Comparison of ENCODE assay signal across 8 cellular contexts in genomic region chr1:36149237-36149972, GRCh38. TPM values are rescaled to one million over a fixed set of nuclear protein-coding genes. Genes with fewer than 3 reads are reported as not detected.
A peak's percentile ranks its signal among the peaks of the same experiment; 100 is the strongest.
DNase-seq lines count a peak whose midpoint lies in the region; ATAC-seq and TF ChIP-seq lines count a peak whose summit lies in the region.

Gene TRAPPC3, minus strand, starts transcription at chr1:36149486. Its CDS starts 108 bp downstream, at chr1:36149378.

- in situ Hi-C loops in astrocyte of the cerebellum (cut with HindIII; ENCODE audit: low sequenced_read_pairs), result no loop called here

- peak; percentile 93 for TF ChIP-seq CTCF in 22Rv1 (IDR thresholded peaks at IDR 0.05)
- TF ChIP-seq CTCF in astrocyte of the cerebellum (IDR thresholded peaks at IDR 0.05; ENCODE audit: low read depth, low read length, missing control alignments), result peak; percentile 97

- peak within 1 kb of the TSS; percentile 78 for H3K27ac ChIP-seq in 22Rv1

- DNase-seq in NCI-H2029 treated with DMSO at 0.1 percent for 48 hours (lab: John Stamatoyannopoulos, UW) (peak; percentile 93), T-helper 9 cell (peak; percentile 99), astrocyte of the cerebellum (ENCODE audit: low read depth) (peak; percentile 99), hepatic stellate cell (ENCODE audit: low spot score) (peak; percentile 98), renal cortical epithelial cell (ENCODE audit: low read depth) (peak; percentile 98)

- ATAC-seq in GM18508 (IDR thresholded peaks at IDR 0.05; ENCODE audit: insufficient read depth, unreplicated experiment) (peak; percentile 72), HG03025 (IDR thresholded peaks at IDR 0.05; ENCODE audit: low FRiP score, unreplicated experiment) (peak; percentile 82)

- H3K4me3 ChIP-seq in astrocyte of the cerebellum (ENCODE audit: low read depth, low read length), result peak within 1 kb of the TSS; percentile 71

RNA-seq across cellular contexts. Expression of gene TRAPPC3, which starts in this region (rescaled TPM):
- total RNA-seq in renal cortical epithelial cell, result 89.6 and 158 TPM in 2 replicates

Comparison
In these comparisons a context has a peak if more than half of its experiments do, and no peak if none do; other contexts are left out.
1. Peak in every context shown above with its lines: DNase-seq, ATAC-seq, H3K4me3 ChIP-seq and H3K27ac ChIP-seq.